8 cellular contexts compared by ENCODE assay signal in genomic region chr1:4652631-4653327, GRCh38. TPM values are rescaled to one million over a fixed set of nuclear protein-coding genes. Genes with fewer than 3 reads are reported as not detected.
DNase-seq lines count a peak whose midpoint lies in the region; ATAC-seq and TF ChIP-seq lines count a peak whose summit lies in the region.

No MANE protein-coding gene starts in this region.

- no peaks in the 10 kb centered on the region for H3K9me3 Mint-ChIP-seq in endothelial cell (ENCODE audit: unreplicated experiment)
- no peaks in the 10 kb centered on the region for H3K9me3 Mint-ChIP-seq in natural killer cell treated with Interleukin-12 subunit alpha and Interleukin-12 subunit beta and Interleukin-15 and Interleukin-18, amount 100 ng/mL, for 72 hours

- no peaks in the 10 kb centered on the region for H3K36me3 Mint-ChIP-seq in endothelial cell (ENCODE audit: low read depth, unreplicated experiment)
- H3K36me3 Mint-ChIP-seq in natural killer cell treated with Interleukin-12 subunit alpha and Interleukin-12 subunit beta and Interleukin-15 and Interleukin-18, amount 100 ng/mL, for 72 hours = no peaks in the 10 kb centered on the region

- H3K27me3 Mint-ChIP-seq in endothelial cell (ENCODE audit: unreplicated experiment) = peaks cover 15% of the 10 kb centered on the region
- peaks cover 16 to 20% of the 10 kb centered on the region in 2 donors for H3K27me3 Mint-ChIP-seq in natural killer cell treated with Interleukin-12 subunit alpha and Interleukin-12 subunit beta and Interleukin-15 and Interleukin-18, amount 100 ng/mL, for 72 hours

- TF ChIP-seq CTCF in endothelial cell (IDR thresholded peaks at IDR 0.05; ENCODE audit: unreplicated experiment) = peak; percentile 96

- ATAC-seq in natural killer cell treated with Interleukin-12 subunit alpha and Interleukin-12 subunit beta and Interleukin-15 and Interleukin-18, amount 100 ng/mL, for 72 hours = peak; percentile 73 to 83
- no peak for ATAC-seq in HG03354 (IDR thresholded peaks at IDR 0.05; ENCODE audit: poor library complexity, severe bottlenecking, unreplicated experiment)

- peak; percentile 4 for DNase-seq in NK-92 treated with Interleukin-12 subunit alpha and Interleukin-12 subunit beta, amount 100 ng/mL, for 24 hours (lab: John Stamatoyannopoulos, UW)
- no peak for DNase-seq in NK-92 (lab: John Stamatoyannopoulos, UW; ENCODE audit: unreplicated experiment)
- DNase-seq in NCI-H2171 treated with DMSO at 0.1 percent for 48 hours (lab: John Stamatoyannopoulos, UW) = peak; percentile 41
- DNase-seq in activated CD8-positive, alpha-beta memory T cell treated with anti-CD3 and anti-CD28 coated beads for 48 hours (ENCODE audit: low read depth in 2 of 3, low spot score in 2 of 3) = peak; percentile 35 to 62 (median 49)
- DNase-seq in endothelial cell (ENCODE audit: low spot score) = peak; percentile 82
- DNase-seq in natural killer cell treated with Interleukin-12 subunit alpha and Interleukin-12 subunit beta and Interleukin-15 and Interleukin-18, amount 100 ng/mL, for 72 hours (ENCODE audit: low spot score) = peak; percentile 70
- DNase-seq in stimulated activated naive CD4-positive, alpha-beta T cell treated with Interleukin-2 at 50 U/mL for 16 hours (lab: John Stamatoyannopoulos, UW) = peak; percentile 26

- H3K27ac Mint-ChIP-seq in endothelial cell (ENCODE audit: unreplicated experiment) = no peak overlapping the region
- H3K27ac Mint-ChIP-seq in natural killer cell treated with Interleukin-12 subunit alpha and Interleukin-12 subunit beta and Interleukin-15 and Interleukin-18, amount 100 ng/mL, for 72 hours = no peak overlapping the region

- H3K4me1 Mint-ChIP-seq in endothelial cell (ENCODE audit: unreplicated experiment) = peaks cover 7% of the 10 kb centered on the region
- no peaks in the 10 kb centered on the region for H3K4me1 Mint-ChIP-seq in natural killer cell treated with Interleukin-12 subunit alpha and Interleukin-12 subunit beta and Interleukin-15 and Interleukin-18, amount 100 ng/mL, for 72 hours (ENCODE audit: low read depth in 2 of 2)

- H3K4me3 Mint-ChIP-seq in endothelial cell (ENCODE audit: unreplicated experiment) = no peak overlapping the region
- H3K4me3 Mint-ChIP-seq in natural killer cell treated with Interleukin-12 subunit alpha and Interleukin-12 subunit beta and Interleukin-15 and Interleukin-18, amount 100 ng/mL, for 72 hours = no peak overlapping the region

RNA-seq across cellular contexts. Expression of gene AJAP1, which starts 1.6 kb away (rescaled TPM):
- total RNA-seq in endothelial cell (ENCODE audit: unreplicated experiment) = 0.21 TPM
- total RNA-seq in natural killer cell treated with Interleukin-12 subunit alpha and Interleukin-12 subunit beta and Interleukin-15 and Interleukin-18, amount 100 ng/mL, for 72 hours = not detected
